14 cellular contexts compared by ENCODE assay signal in the genomic region with DNA sequence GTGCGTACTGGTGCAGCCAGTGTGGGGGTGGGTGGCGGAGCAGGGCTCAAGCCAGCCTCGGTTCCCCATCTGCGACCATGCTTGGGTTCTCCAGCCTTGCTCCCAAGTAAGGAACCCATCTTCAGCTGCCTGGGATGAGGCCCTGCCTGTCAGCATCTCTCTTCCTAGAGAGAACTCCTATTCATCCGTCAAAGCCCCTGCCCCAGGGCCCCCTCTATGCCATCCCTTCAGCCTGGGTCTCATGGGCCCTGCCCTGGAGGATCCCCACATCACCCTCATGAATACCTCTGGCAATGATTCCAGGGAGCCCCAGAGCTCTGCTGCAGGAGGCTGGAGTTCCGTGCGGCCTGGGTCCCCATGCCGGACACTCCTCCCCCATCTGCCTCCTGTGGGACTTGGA. TPM values are rescaled to one million over a fixed set of nuclear protein-coding genes. Genes with fewer than 3 reads are reported as not detected.
DNase-seq lines count a peak whose midpoint lies in the region; ATAC-seq, FAIRE-seq and TF ChIP-seq lines count a peak whose summit lies in the region.
"Had no signal": no experiment of that assay in that cellular context is flagged by ENCODE, and none has a peak within 500 bp of the region (broad histone marks: within the 10 kb centered on the region; RNA-seq: fewer than 3 reads in every experiment).

No MANE protein-coding gene starts in this region.

- H3K4me3 Mint-ChIP-seq in activated T-cell treated with anti-CD3 and anti-CD28 coated beads, Interleukin-2, amount 50 U/mL, for 24 hours, result no peak overlapping the region
- H3K4me3 Mint-ChIP-seq in type B pancreatic cell (peak overlapping the region; percentile 82), Calu3 (ENCODE audit: low read depth, unreplicated experiment) (no peak overlapping the region)

- H3K27ac Mint-ChIP-seq in activated T-cell treated with anti-CD3 and anti-CD28 coated beads, Interleukin-2, amount 50 U/mL, for 24 hours, result peak overlapping the region; percentile 79
- peak overlapping the region; percentile 85 for H3K27ac Mint-ChIP-seq in type B pancreatic cell
- H3K27ac Mint-ChIP-seq in Calu3 (ENCODE audit: unreplicated experiment), result no peak overlapping the region

- TF ChIP-seq CTCF in RWPE1 (conservative IDR thresholded peaks at IDR 0.05; ENCODE audit: low read depth) (no peak), bronchial epithelial cell (IDR thresholded peaks at IDR 0.05; ENCODE audit: insufficient read depth, low read length, severe bottlenecking) (no peak), type B pancreatic cell (conservative IDR thresholded peaks at IDR 0.05) (no peak), Calu3 (IDR thresholded peaks at IDR 0.05; ENCODE audit: unreplicated experiment) (no peak)

- CTCF ChIA-PET in RWPE1 (lab: Yijun Ruan, JAX) (interaction anchor here (0.5 to 1.7 kb wide), 10 partner anchors 16 to 324 kb away, joined by 3 to 12 read pairs (median 4); no protein-coding TSS in a partner anchor), Calu3 (lab: Charles Lee) (interaction anchor here (0.8 to 1.0 kb wide), 3 partner anchors 35 to 94 kb away, joined by 3 to 5 read pairs (median 3); no protein-coding TSS in a partner anchor)

- peak; percentile 81 for FAIRE-seq in bronchial epithelial cell (lab: Jason Lieb, UNC)
- FAIRE-seq: A204.1 had no signal

- BruUV-seq in Calu3 (replicated peaks; lab: Mats Ljungman, UMichigan), result no TSS peak

- H3K4me1 Mint-ChIP-seq in activated T-cell treated with anti-CD3 and anti-CD28 coated beads, Interleukin-2, amount 50 U/mL, for 24 hours (ENCODE audit: low read depth), result peaks cover 24% of the 10 kb centered on the region
- H3K4me1 Mint-ChIP-seq in type B pancreatic cell (ENCODE audit: unreplicated experiment) (peaks cover 11% of the 10 kb centered on the region), Calu3 (ENCODE audit: low read depth, unreplicated experiment) (peaks cover 4% of the 10 kb centered on the region)

- H3K27ac ChIP-seq in RWPE1, result peak overlapping the region; percentile 100
- H3K27ac ChIP-seq: SJCRH30 had no signal

- POLR2A ChIA-PET in RWPE1 (lab: Yijun Ruan, JAX; ENCODE audit: low non-redundant PET), result interaction anchor here (0.5 kb wide), 2 partner anchors 75 to 95 kb away, joined by 3 to 5 read pairs; no protein-coding TSS in a partner anchor

- peaks cover 2% of the 10 kb centered on the region for H3K27me3 ChIP-seq in bronchial epithelial cell (ENCODE audit: control insufficient read depth, insufficient read depth, low read length)
- H3K27me3 ChIP-seq: Peyer's patch had no signal

- peaks cover 17% of the 10 kb centered on the region for H3K36me3 ChIP-seq in bronchial epithelial cell (ENCODE audit: control insufficient read depth, insufficient read depth, low read length)

- intact Hi-C loops in Calu3 (cut with micrococcal nuclease; ENCODE audit: unreplicated experiment), result loop anchor here (2.0 kb wide), 1 partner anchor 94 kb away; no protein-coding TSS in a partner anchor

- no peak for ATAC-seq in HG02610 (IDR thresholded peaks at IDR 0.05; ENCODE audit: unreplicated experiment)

- peaks cover 47% of the 10 kb centered on the region for H3K36me3 Mint-ChIP-seq in activated T-cell treated with anti-CD3 and anti-CD28 coated beads, Interleukin-2, amount 50 U/mL, for 24 hours (ENCODE audit: low read depth)
- H3K36me3 Mint-ChIP-seq in type B pancreatic cell (no peaks in the 10 kb centered on the region), Calu3 (ENCODE audit: insufficient read depth, unreplicated experiment) (peaks cover 37% of the 10 kb centered on the region)

- H3K4me3 ChIP-seq in bronchial epithelial cell (ENCODE audit: low read depth, low read length), result no peak overlapping the region
- H3K4me3 ChIP-seq: Peyer's patch, SJCRH30 had no signal

- peaks cover 5% of the 10 kb centered on the region for H3K27me3 Mint-ChIP-seq in activated T-cell treated with anti-CD3 and anti-CD28 coated beads, Interleukin-2, amount 50 U/mL, for 24 hours
- peaks cover 2% of the 10 kb centered on the region for H3K27me3 Mint-ChIP-seq in type B pancreatic cell
- H3K27me3 Mint-ChIP-seq in Calu3 (ENCODE audit: unreplicated experiment), result peaks cover 6% of the 10 kb centered on the region

- DNase-seq in activated T-cell treated with anti-CD3 and anti-CD28 coated beads, Interleukin-2, amount 50 U/mL, for 24 hours, result no peak
- DNase-seq in activated T-cell treated with anti-CD3 and anti-CD28 coated beads for 4 hours (no peak), RWPE1 (ENCODE audit: low spot score) (no peak), bronchial epithelial cell (ENCODE audit: low read depth) (no peak), type B pancreatic cell (ENCODE audit: extremely low spot score, unreplicated experiment) (no peak), NCI-H345 (lab: John Stamatoyannopoulos, UW) (no peak), Calu3 (no peak)
- DNase-seq: NCI-H1436 treated with DMSO at 0.1 percent for 48 hours, NCI-H524 treated with DMSO at 0.1 percent for 48 hours had no signal

- no peaks in the 10 kb centered on the region for H3K9me3 Mint-ChIP-seq in activated T-cell treated with anti-CD3 and anti-CD28 coated beads, Interleukin-2, amount 50 U/mL, for 24 hours
- no peaks in the 10 kb centered on the region for H3K9me3 Mint-ChIP-seq in type B pancreatic cell
- no peaks in the 10 kb centered on the region for H3K9me3 Mint-ChIP-seq in Calu3 (ENCODE audit: low read depth, unreplicated experiment)

RNA-seq across cellular contexts. Expression of a gene that starts 3.9 kb away (rescaled TPM):
- total RNA-seq in bronchial epithelial cell (20.8 and 27.1 TPM in 2 replicates), type B pancreatic cell (ENCODE audit: low replicate concordance) (30.6 and 36.4 TPM in 2 replicates), Calu3 (2022) (32.9 and 34.4 TPM in 2 replicates)

RNA-seq across cellular contexts. Expression of a gene that starts 6.4 kb away (rescaled TPM):
- total RNA-seq in bronchial epithelial cell (not detected in 2 replicates), type B pancreatic cell (ENCODE audit: low replicate concordance) (5.1 and 17.6 TPM in 2 replicates), Calu3 (2022) (0.90 and 0.95 TPM in 2 replicates)
- total RNA-seq: OCI-LY7 had no signal

RNA-seq across cellular contexts. Expression of a gene that starts 10.1 kb away (rescaled TPM):
- total RNA-seq in bronchial epithelial cell, result 317 and 370 TPM in 2 replicates
- 316 and 421 TPM in 2 replicates for total RNA-seq in type B pancreatic cell (ENCODE audit: low replicate concordance)
- total RNA-seq in Calu3 (2022), result 102 and 112 TPM in 2 replicates

RNA-seq across cellular contexts. Expression of a gene that starts 30.9 kb away (rescaled TPM):
- total RNA-seq in bronchial epithelial cell (15.8 and 31.1 TPM in 2 replicates), type B pancreatic cell (ENCODE audit: low replicate concordance) (122 and 127 TPM in 2 replicates), Calu3 (2022) (61.8 and 72.4 TPM in 2 replicates)

RNA-seq across cellular contexts. Expression of a gene that starts 37.7 kb away (rescaled TPM):
- 8.7 and 14.8 TPM in 2 replicates for total RNA-seq in bronchial epithelial cell
- 165 and 197 TPM in 2 replicates for total RNA-seq in type B pancreatic cell (ENCODE audit: low replicate concordance)
- 86.6 and 91.8 TPM in 2 replicates for total RNA-seq in Calu3 (2022)
